ENCODE assay signal across 1 cellular context in genomic region chr17:30292490-30292858, GRCh38.
TF ChIP-seq lines count a peak whose summit lies in the region.

No MANE protein-coding gene starts in this region.

TF ChIP-seq in K562, 482 proteins besides CTCF, POLR2A, EP300 and RAD21:
- TF ChIP-seq TOE1 (IDR thresholded peaks at IDR 0.05; ENCODE audit: borderline replicate concordance): no peak
- no peak for TF ChIP-seq TOE1 (CRISPR knock-in tag; IDR thresholded peaks at IDR 0.05; ENCODE audit: borderline replicate concordance, low read depth)
- TF ChIP-seq, protein P1, sequence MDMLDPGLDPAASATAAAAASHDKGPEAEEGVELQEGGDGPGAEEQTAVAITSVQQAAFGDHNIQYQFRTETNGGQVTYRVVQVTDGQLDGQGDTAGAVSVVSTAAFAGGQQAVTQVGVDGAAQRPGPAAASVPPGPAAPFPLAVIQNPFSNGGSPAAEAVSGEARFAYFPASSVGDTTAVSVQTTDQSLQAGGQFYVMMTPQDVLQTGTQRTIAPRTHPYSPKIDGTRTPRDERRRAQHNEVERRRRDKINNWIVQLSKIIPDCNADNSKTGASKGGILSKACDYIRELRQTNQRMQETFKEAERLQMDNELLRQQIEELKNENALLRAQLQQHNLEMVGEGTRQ (CRISPR knock-in tag; IDR thresholded peaks at IDR 0.05): no peak
- no peak for TF ChIP-seq ELF1 (tag; IDR thresholded peaks at IDR 0.05)
- no peak for TF ChIP-seq ZKSCAN8 (CRISPR knock-in tag; IDR thresholded peaks at IDR 0.05)
- no peak for TF ChIP-seq RBM22 (IDR thresholded peaks at IDR 0.05; ENCODE audit: low read depth, low read length, poor library complexity, severe bottlenecking)
- TF ChIP-seq ZNF609 (CRISPR knock-in tag; IDR thresholded peaks at IDR 0.05; ENCODE audit: borderline replicate concordance): no peak
- TF ChIP-seq, protein P2, sequence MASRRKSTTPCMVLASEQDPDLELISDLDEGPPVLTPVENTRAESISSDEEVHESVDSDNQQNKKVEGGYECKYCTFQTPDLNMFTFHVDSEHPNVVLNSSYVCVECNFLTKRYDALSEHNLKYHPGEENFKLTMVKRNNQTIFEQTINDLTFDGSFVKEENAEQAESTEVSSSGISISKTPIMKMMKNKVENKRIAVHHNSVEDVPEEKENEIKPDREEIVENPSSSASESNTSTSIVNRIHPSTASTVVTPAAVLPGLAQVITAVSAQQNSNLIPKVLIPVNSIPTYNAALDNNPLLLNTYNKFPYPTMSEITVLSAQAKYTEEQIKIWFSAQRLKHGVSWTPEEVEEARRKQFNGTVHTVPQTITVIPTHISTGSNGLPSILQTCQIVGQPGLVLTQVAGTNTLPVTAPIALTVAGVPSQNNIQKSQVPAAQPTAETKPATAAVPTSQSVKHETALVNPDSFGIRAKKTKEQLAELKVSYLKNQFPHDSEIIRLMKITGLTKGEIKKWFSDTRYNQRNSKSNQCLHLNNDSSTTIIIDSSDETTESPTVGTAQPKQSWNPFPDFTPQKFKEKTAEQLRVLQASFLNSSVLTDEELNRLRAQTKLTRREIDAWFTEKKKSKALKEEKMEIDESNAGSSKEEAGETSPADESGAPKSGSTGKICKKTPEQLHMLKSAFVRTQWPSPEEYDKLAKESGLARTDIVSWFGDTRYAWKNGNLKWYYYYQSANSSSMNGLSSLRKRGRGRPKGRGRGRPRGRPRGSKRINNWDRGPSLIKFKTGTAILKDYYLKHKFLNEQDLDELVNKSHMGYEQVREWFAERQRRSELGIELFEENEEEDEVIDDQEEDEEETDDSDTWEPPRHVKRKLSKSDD (conservative IDR thresholded peaks at IDR 0.05; ENCODE audit: low read length): no peak
- TF ChIP-seq CREB1 (IDR thresholded peaks at IDR 0.05): no peak
- TF ChIP-seq CREB1 (CRISPR knock-in tag; IDR thresholded peaks at IDR 0.05): no peak
- TF ChIP-seq MCM5 (IDR thresholded peaks at IDR 0.05; ENCODE audit: low read depth): no peak
- TF ChIP-seq ZNF384 (IDR thresholded peaks at IDR 0.05; ENCODE audit: low read depth, low read length): no peak
